9 cellular contexts compared by ENCODE assay signal in genomic region chr18:55268146-55268545, GRCh38.
DNase-seq lines count a peak whose midpoint lies in the region; ATAC-seq lines count a peak whose summit lies in the region.
"Had no signal": no experiment of that assay in that cellular context is flagged by ENCODE, and none has a peak within 500 bp of the region (broad histone marks: within the 10 kb centered on the region; RNA-seq: fewer than 3 reads in every experiment).

No MANE protein-coding gene starts in this region.

- H3K4me3 ChIP-seq in MG63: no peak overlapping the region
- no peak overlapping the region for H3K4me3 ChIP-seq in effector memory CD4-positive, alpha-beta T cell (ENCODE audit: insufficient read depth, low read depth, low read length, poor library complexity, severe bottlenecking)

- ATAC-seq in GM18498 (IDR thresholded peaks at IDR 0.05; ENCODE audit: unreplicated experiment): peak; percentile 80
- ATAC-seq in GM21526 (IDR thresholded peaks at IDR 0.05; ENCODE audit: low FRiP score, unreplicated experiment): peak; percentile 65
- peak; percentile 83 for ATAC-seq in HG03378 (IDR thresholded peaks at IDR 0.05; ENCODE audit: unreplicated experiment)

- no peak overlapping the region for H3K27ac ChIP-seq in effector memory CD4-positive, alpha-beta T cell (ENCODE audit: insufficient read depth, low read length, poor library complexity, severe bottlenecking)

- H3K27me3 ChIP-seq in MG63: no peaks in the 10 kb centered on the region
- no peaks in the 10 kb centered on the region for H3K27me3 ChIP-seq in effector memory CD4-positive, alpha-beta T cell (replicated peaks; ENCODE audit: control insufficient read depth, insufficient read depth, low read length, poor library complexity, severe bottlenecking)

- H3K36me3 ChIP-seq in MG63: peaks cover 9% of the 10 kb centered on the region
- no peaks in the 10 kb centered on the region for H3K36me3 ChIP-seq in effector memory CD4-positive, alpha-beta T cell (ENCODE audit: control insufficient read depth, insufficient read depth, low read length)

- H3K9me3 ChIP-seq in MG63: no peaks in the 10 kb centered on the region
- no peaks in the 10 kb centered on the region for H3K9me3 ChIP-seq in effector memory CD4-positive, alpha-beta T cell (ENCODE audit: control insufficient read depth, low read length)

- H3K4me1 ChIP-seq in effector memory CD4-positive, alpha-beta T cell (ENCODE audit: control insufficient read depth, insufficient read depth, low read length, poor library complexity, severe bottlenecking): no peaks in the 10 kb centered on the region

- DNase-seq in germinal center (ENCODE audit: low spot score) (peak; percentile 16), hippocampal formation (lab: John Stamatoyannopoulos, UW) (no peak), MG63 (no peak), cerebellum (ENCODE audit: low spot score) (no peak)
- DNase-seq in effector memory CD4-positive, alpha-beta T cell: no peak
- DNase-seq: NCI-H2171 treated with DMSO at 0.1 percent for 48 hours had no signal
